ENCODE assay signal across 23 cellular contexts in genomic region chr16:12674096-12674495, GRCh38.
DNase-seq lines count a peak whose midpoint lies in the region; ATAC-seq and TF ChIP-seq lines count a peak whose summit lies in the region.
"Had no signal": no experiment of that assay in that cellular context is flagged by ENCODE, and none has a peak within 500 bp of the region (broad histone marks: within the 10 kb centered on the region; RNA-seq: fewer than 3 reads in every experiment).

No MANE protein-coding gene starts in this region.

- no peaks in the 10 kb centered on the region for H3K27me3 Mint-ChIP-seq in activated T-helper 1 cell treated with anti-CD3 and anti-CD28 coated beads, Interleukin-12 subunit alpha, Interleukin-12 subunit beta, Interleukin-2, Interleukin-4 antibody, amounts not matched to agents 30 ng/mL and 10 ng/mL and 1 ng/mL, durations not matched to agents 14 hours and 24 hours and 36 hours (ENCODE audit: insufficient read depth)
- H3K27me3 Mint-ChIP-seq: activated naive CD8-positive, alpha-beta T cell treated with anti-CD3 and anti-CD28 coated beads, Interleukin-2, amount 10 ng/mL, durations not matched to agents 7 days and 5 days had no signal

- H3K9me3 Mint-ChIP-seq in activated T-helper 1 cell treated with anti-CD3 and anti-CD28 coated beads, Interleukin-12 subunit alpha, Interleukin-12 subunit beta, Interleukin-2, Interleukin-4 antibody, amounts not matched to agents 30 ng/mL and 10 ng/mL and 1 ng/mL, durations not matched to agents 14 hours and 24 hours and 36 hours = peaks cover 2% of the 10 kb centered on the region

- ATAC-seq in HG03354 (IDR thresholded peaks at IDR 0.05; ENCODE audit: poor library complexity, severe bottlenecking, unreplicated experiment) = no peak
- ATAC-seq: activated CD4-positive, CD25-positive, alpha-beta regulatory T cell treated with anti-CD3 and anti-CD28 coated beads, Interleukin-2, amount 50 U/mL, for 24 hours; HepG2; left colon had no signal

- peaks cover 22% of the 10 kb centered on the region for H3K4me1 Mint-ChIP-seq in activated T-helper 1 cell treated with anti-CD3 and anti-CD28 coated beads, Interleukin-12 subunit alpha, Interleukin-12 subunit beta, Interleukin-2, Interleukin-4 antibody, amounts not matched to agents 30 ng/mL and 10 ng/mL and 1 ng/mL, durations not matched to agents 14 hours and 24 hours and 36 hours (ENCODE audit: low read depth)
- H3K4me1 Mint-ChIP-seq: nephron progenitor cell had no signal

- DNase-seq in AG10803 (ENCODE audit: low read depth) (peak; percentile 59), HCEC 1CT (peak; percentile 54), amniotic epithelial cell (ENCODE audit: low read depth) (peak; percentile 9), kidney tubule cell (ENCODE audit: low spot score) (peak; percentile 79), SKM-1 (lab: John Stamatoyannopoulos, UW; ENCODE audit: unreplicated experiment) (no peak)
- no peak for DNase-seq in activated T-helper 1 cell treated with anti-CD3 and anti-CD28 coated beads, Interleukin-12 subunit alpha, Interleukin-12 subunit beta, Interleukin-2, Interleukin-4 antibody, amounts not matched to agents 30 ng/mL and 10 ng/mL and 1 ng/mL, durations not matched to agents 14 hours and 24 hours and 36 hours (ENCODE audit: low spot score)
- no peak for DNase-seq in activated naive CD4-positive, alpha-beta T cell (lab: John Stamatoyannopoulos, UW)
- DNase-seq: ACHN; activated CD8-positive, alpha-beta memory T cell treated with anti-CD3 and anti-CD28 coated beads for 24 hours; activated naive CD8-positive, alpha-beta T cell treated with anti-CD3 and anti-CD28 coated beads, Interleukin-2, amount 10 ng/mL, durations not matched to agents 7 days and 5 days; DMS79 treated with DMSO at 0.1 percent for 48 hours; dorsolateral prefrontal cortex; left colon; midbrain; NCI-H146; NCI-H82; nephron progenitor cell; T-helper 9 cell had no signal

- H3K36me3 Mint-ChIP-seq in activated T-helper 1 cell treated with anti-CD3 and anti-CD28 coated beads, Interleukin-12 subunit alpha, Interleukin-12 subunit beta, Interleukin-2, Interleukin-4 antibody, amounts not matched to agents 30 ng/mL and 10 ng/mL and 1 ng/mL, durations not matched to agents 14 hours and 24 hours and 36 hours (ENCODE audit: low read depth) = peaks cover 3% of the 10 kb centered on the region

- H3K4me3 ChIP-seq in AG10803 (ENCODE audit: low read length) = no peak overlapping the region
- H3K4me3 ChIP-seq: cardiac muscle cell, dorsolateral prefrontal cortex, prostate gland had no signal

- no peak for TF ChIP-seq CTCF in AG10803 (conservative IDR thresholded peaks at IDR 0.05; ENCODE audit: low read length)

- intact Hi-C loops in activated T-helper 1 cell treated with anti-CD3 and anti-CD28 coated beads, Interleukin-12 subunit alpha, Interleukin-12 subunit beta, Interleukin-2, Interleukin-4 antibody, amounts not matched to agents 30 ng/mL and 10 ng/mL and 1 ng/mL, durations not matched to agents 14 hours and 24 hours and 36 hours (cut with micrococcal nuclease) = no loop called here

- H3K27ac Mint-ChIP-seq in activated T-helper 1 cell treated with anti-CD3 and anti-CD28 coated beads, Interleukin-12 subunit alpha, Interleukin-12 subunit beta, Interleukin-2, Interleukin-4 antibody, amounts not matched to agents 30 ng/mL and 10 ng/mL and 1 ng/mL, durations not matched to agents 14 hours and 24 hours and 36 hours = no peak overlapping the region
- H3K27ac Mint-ChIP-seq: activated naive CD8-positive, alpha-beta T cell treated with anti-CD3 and anti-CD28 coated beads, Interleukin-2, amount 10 ng/mL, durations not matched to agents 7 days and 5 days; nephron progenitor cell had no signal

- no peak overlapping the region for H3K4me3 Mint-ChIP-seq in activated T-helper 1 cell treated with anti-CD3 and anti-CD28 coated beads, Interleukin-12 subunit alpha, Interleukin-12 subunit beta, Interleukin-2, Interleukin-4 antibody, amounts not matched to agents 30 ng/mL and 10 ng/mL and 1 ng/mL, durations not matched to agents 14 hours and 24 hours and 36 hours
- H3K4me3 Mint-ChIP-seq: activated naive CD8-positive, alpha-beta T cell treated with anti-CD3 and anti-CD28 coated beads, Interleukin-2, amount 10 ng/mL, durations not matched to agents 7 days and 5 days; nephron progenitor cell had no signal

Comparison
In these comparisons a context has a peak if more than half of its experiments do, and no peak if none do; other contexts are left out.
1. DNase-seq: peak in AG10803 (single experiment), HCEC 1CT (single experiment), amniotic epithelial cell (single experiment) and kidney tubule cell (single experiment); none in SKM-1 (single experiment), activated T-helper 1 cell treated with anti-CD3 and anti-CD28 coated beads, Interleukin-12 subunit alpha, Interleukin-12 subunit beta, Interleukin-2, Interleukin-4 antibody, amounts not matched to agents 30 ng/mL and 10 ng/mL and 1 ng/mL, durations not matched to agents 14 hours and 24 hours and 36 hours (single experiment) and activated naive CD4-positive, alpha-beta T cell (0 of 4).